ENCODE assay signal across 17 cellular contexts in the genomic region with DNA sequence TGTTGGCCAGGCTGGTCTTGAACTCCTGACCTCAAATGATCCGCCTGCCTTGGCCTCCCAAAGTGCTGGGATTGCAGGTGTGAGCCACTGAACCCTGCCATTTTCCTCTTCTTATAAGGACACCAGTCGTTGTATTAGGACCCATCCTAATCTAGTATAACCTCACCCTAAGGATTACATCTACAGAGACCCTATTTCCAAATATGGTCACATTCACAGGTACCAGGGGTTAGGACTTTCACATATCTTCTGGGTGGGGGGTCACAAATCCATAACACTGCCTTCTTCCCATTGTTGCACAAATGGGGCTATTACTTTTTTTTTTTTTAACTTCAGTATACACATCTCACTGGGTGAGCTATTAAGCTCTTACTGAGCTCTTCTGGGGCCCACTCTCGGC. TPM values are rescaled to one million over a fixed set of nuclear protein-coding genes. Genes with fewer than 3 reads are reported as not detected.
DNase-seq lines count a peak whose midpoint lies in the region; ATAC-seq, FAIRE-seq and TF ChIP-seq lines count a peak whose summit lies in the region.
"Had no signal": no experiment of that assay in that cellular context is flagged by ENCODE, and none has a peak within 500 bp of the region (broad histone marks: within the 10 kb centered on the region; RNA-seq: fewer than 3 reads in every experiment).

No MANE protein-coding gene starts in this region.

- POLR2A ChIA-PET in activated B cell treated with CpG ODN at 0.5 μM for 24 hours (lab: Charles Lee) = interaction anchor here (0.7 to 3.0 kb wide), 7 partner anchors 24 to 70 kb away, joined by 3 to 23 read pairs (median 5); no protein-coding TSS in a partner anchor

- no peak for ATAC-seq in activated B cell treated with CpG ODN at 0.5 μM for 24 hours (ENCODE audit: low read depth)
- no peak for ATAC-seq in GM19467 (IDR thresholded peaks at IDR 0.05; ENCODE audit: unreplicated experiment)

- no peak overlapping the region for H3K4me3 Mint-ChIP-seq in activated B cell treated with CpG ODN at 0.5 μM for 24 hours

- no peaks in the 10 kb centered on the region for H3K9me3 Mint-ChIP-seq in activated B cell treated with CpG ODN at 0.5 μM for 24 hours

- intact Hi-C loops in activated B cell treated with CpG ODN at 0.5 μM for 24 hours (cut with micrococcal nuclease) = loop anchor here (1.0 to 2.0 kb wide), 2 partner anchors 9 to 69 kb away; no protein-coding TSS in a partner anchor

- DNase-seq in activated CD8-positive, alpha-beta memory T cell treated with anti-CD3 and anti-CD28 coated beads for 24 hours = peak; percentile 24
- no peak for DNase-seq in activated CD8-positive, alpha-beta memory T cell treated with anti-CD3 and anti-CD28 coated beads, Interleukin-2, amount 50 U/mL, for 4 hours
- no peak for DNase-seq in activated B cell treated with CpG ODN at 0.5 μM for 24 hours
- DNase-seq in mesenteric fat pad (ENCODE audit: low spot score) = peak; percentile 11
- no peak for DNase-seq in GM19239 (ENCODE audit: insufficient read length, low spot score)
- no peak for DNase-seq in NK-92 (lab: John Stamatoyannopoulos, UW; ENCODE audit: unreplicated experiment)
- no peak for DNase-seq in HuH-7 (ENCODE audit: low spot score)
- DNase-seq: GF-D8, Kasumi-1, MG63, NCI-H1092, NCI-H1694, NCI-H748 treated with DMSO at 0.1 percent for 48 hours, PC-9, SJCRH30 had no signal

- CTCF ChIA-PET in activated B cell treated with CpG ODN at 0.5 μM for 24 hours (lab: Charles Lee) = no interaction called here

- no peak for TF ChIP-seq CTCF in activated B cell treated with CpG ODN at 0.5 μM for 24 hours (IDR thresholded peaks at IDR 0.05)

- H3K36me3 Mint-ChIP-seq in activated B cell treated with CpG ODN at 0.5 μM for 24 hours (ENCODE audit: low read depth) = no peaks in the 10 kb centered on the region

- peak overlapping the region; percentile 88 for H3K27ac Mint-ChIP-seq in activated B cell treated with CpG ODN at 0.5 μM for 24 hours

- no peaks in the 10 kb centered on the region for H3K27me3 Mint-ChIP-seq in activated B cell treated with CpG ODN at 0.5 μM for 24 hours

- FAIRE-seq in GM19239 (lab: Jason Lieb, UNC) = no peak
- FAIRE-seq: H54 had no signal

- H3K4me1 Mint-ChIP-seq in activated B cell treated with CpG ODN at 0.5 μM for 24 hours = peaks cover 38% of the 10 kb centered on the region

RNA-seq across cellular contexts. Expression of a gene that starts 38.6 kb away (rescaled TPM):
- total RNA-seq in activated B cell treated with CpG ODN at 0.5 μM for 24 hours (136 and 142 TPM in 2 replicates), mesenteric fat pad (61.5 TPM)

Comparison
In these comparisons a context has a peak if more than half of its experiments do, and no peak if none do; other contexts are left out.
1. DNase-seq: peak in activated CD8-positive, alpha-beta memory T cell treated with anti-CD3 and anti-CD28 coated beads for 24 hours (single experiment) and mesenteric fat pad (single experiment); none in activated CD8-positive, alpha-beta memory T cell treated with anti-CD3 and anti-CD28 coated beads, Interleukin-2, amount 50 U/mL, for 4 hours (single experiment), activated B cell treated with CpG ODN at 0.5 μM for 24 hours (single experiment), GM19239 (single experiment), NK-92 (single experiment) and HuH-7 (single experiment).